Comparison of ENCODE assay signal across 8 cellular contexts in genomic region chr19:3075605-3076431, GRCh38. TPM values are rescaled to one million over a fixed set of nuclear protein-coding genes. Genes with fewer than 3 reads are reported as not detected.
DNase-seq lines count a peak whose midpoint lies in the region; ATAC-seq and TF ChIP-seq lines count a peak whose summit lies in the region.

No MANE protein-coding gene starts in this region.

- peak; percentile 65 to 97 (median 90) for TF ChIP-seq CTCF in dorsolateral prefrontal cortex (IDR thresholded peaks at IDR 0.05 in 54 of 56, conservative IDR thresholded peaks at IDR 0.05 in 2 of 56; ENCODE audit: low read depth in 1 of 56, partially characterized antibody in 56 of 56)

- intact Hi-C loops in dorsolateral prefrontal cortex (cut with DNase I) = loop anchor here in 1 of 2 donors (5.0 to 10.0 kb wide), 2 partner anchors 39 to 89 kb away; no protein-coding TSS in a partner anchor

- H3K27ac ChIP-seq in dorsolateral prefrontal cortex = peak overlapping the region in 2 of 59 donors; percentile 4 to 39

- H3K27me3 ChIP-seq in dorsolateral prefrontal cortex = no peaks in the 10 kb centered on the region

- ATAC-seq in GM19467 (IDR thresholded peaks at IDR 0.05; ENCODE audit: unreplicated experiment) = no peak

- DNase-seq in ELR (ENCODE audit: low read depth) (peak; percentile 48), NCI-H1105 (lab: John Stamatoyannopoulos, UW) (peak; percentile 75), dorsolateral prefrontal cortex (peak in 6 of 10 donors; percentile 26 to 81 (median 52)), mucosa of gallbladder (ENCODE audit: low spot score) (peak; percentile 54), SK-N-DZ (ENCODE audit: low spot score) (no peak)
- peak; percentile 72 to 78 for DNase-seq in activated CD4-positive, alpha-beta T cell treated with anti-CD3 and anti-CD28 coated beads for 4 hours
- DNase-seq in stimulated activated CD8-positive, alpha-beta memory T cell treated with anti-CD3 and anti-CD28 coated beads, Interleukin-7, amount 100 ng/mL, for 48 hours (ENCODE audit: extremely low read depth in 1 of 2, low read depth in 1 of 2) = peak; percentile 31 to 47

- peak overlapping the region in 46 of 59 donors; percentile 0 to 50 (median 32) for H3K4me3 ChIP-seq in dorsolateral prefrontal cortex

RNA-seq across cellular contexts. Expression of gene TLE5, which starts 13.5 kb away (rescaled TPM):
- total RNA-seq in dorsolateral prefrontal cortex = 100 to 1,000 TPM; 425 to 952 (median 709) TPM
- 629 TPM for total RNA-seq in mucosa of gallbladder
- 197 and 209 TPM in 2 replicates for polyA plus RNA-seq in SK-N-DZ (2014; cell fraction: cytosol; rRNA removed)
- polyA plus RNA-seq in SK-N-DZ (2014; cell fraction: nucleus; rRNA removed) = 168 and 213 TPM in 2 replicates

RNA-seq across cellular contexts. Expression of gene GNA11, which starts 18.3 kb away (rescaled TPM):
- total RNA-seq in dorsolateral prefrontal cortex (100 to 1,000 TPM in 1 of 120 experiments, 10 to 100 TPM in 119; 48.7 to 103 (median 61.3) TPM), mucosa of gallbladder (93.2 TPM)
- polyA plus RNA-seq in SK-N-DZ (2014; cell fraction: cytosol; rRNA removed) = 19.1 and 24.7 TPM in 2 replicates
- polyA plus RNA-seq in SK-N-DZ (2014; cell fraction: nucleus; rRNA removed) = 24.0 and 25.2 TPM in 2 replicates

RNA-seq across cellular contexts. Expression of gene TLE2, which starts 46.7 kb away (rescaled TPM):
- total RNA-seq in dorsolateral prefrontal cortex (10 to 100 TPM; 20.7 to 66.1 (median 34.1) TPM), mucosa of gallbladder (64.6 TPM)
- 1.2 and 1.7 TPM in 2 replicates for polyA plus RNA-seq in SK-N-DZ (2014; cell fraction: cytosol; rRNA removed)
- 1.1 and 2.9 TPM in 2 replicates for polyA plus RNA-seq in SK-N-DZ (2014; cell fraction: nucleus; rRNA removed)
